Comparison of ENCODE assay signal across 8 cellular contexts in the genomic region with DNA sequence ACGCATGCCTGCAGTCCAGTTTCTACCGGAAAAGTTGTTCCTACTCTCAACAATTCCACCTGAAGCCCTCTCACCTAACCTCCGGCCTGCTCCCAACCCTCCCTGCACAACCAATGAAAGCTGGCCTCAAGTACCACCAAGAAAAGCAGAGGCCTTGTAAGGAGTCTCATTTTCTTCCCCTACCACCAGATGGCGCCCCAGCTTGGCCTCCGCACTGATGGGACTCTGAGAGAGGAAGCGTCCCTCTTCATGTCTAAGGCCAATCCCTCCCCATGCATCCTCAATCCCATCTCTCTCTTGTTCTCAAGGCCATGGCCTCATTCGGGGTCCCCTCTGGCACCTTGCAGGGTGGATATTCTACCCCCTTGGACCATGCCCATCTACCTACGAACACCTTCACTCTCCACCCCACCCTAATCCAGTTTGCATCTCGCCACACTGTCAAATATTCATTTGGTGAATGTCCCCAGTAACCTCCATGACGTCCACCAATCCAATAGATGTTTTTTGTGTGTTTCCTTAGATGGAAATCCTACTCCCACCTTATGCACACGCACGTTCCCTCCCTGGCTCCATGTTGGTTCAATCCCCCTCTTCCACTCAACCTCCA.
DNase-seq lines count a peak whose midpoint lies in the region; ATAC-seq and TF ChIP-seq lines count a peak whose summit lies in the region.

No MANE protein-coding gene starts in this region.

- H3K4me2 ChIP-seq in hepatocyte: no peak overlapping the region

- H3K36me3 ChIP-seq in BE2C (no peaks in the 10 kb centered on the region), hepatocyte (replicated peaks; ENCODE audit: insufficient read depth, low read depth) (no peaks in the 10 kb centered on the region)

- H3K9me3 Mint-ChIP-seq in HFFc6: peaks cover 27% of the 10 kb centered on the region

- H3K27ac ChIP-seq in hepatocyte: no peak overlapping the region

- H3K27me3 Mint-ChIP-seq in HFFc6 (ENCODE audit: insufficient read depth): peaks cover 2% of the 10 kb centered on the region; the same call in 1 of the 2 replicates

- 76% methylated on average over 12 of the region's 12 CpGs for WGBS in hepatocyte (ENCODE audit: low lambda C conversion rate, missing lambda C conversion rate)

- no peaks in the 10 kb centered on the region for H3K9me2 ChIP-seq in hepatocyte (replicated peaks; ENCODE audit: insufficient read depth)

- DNase-seq in BE2C (peak; percentile 61), HFFc6 (no peak), SKM-1 (lab: John Stamatoyannopoulos, UW; ENCODE audit: unreplicated experiment) (peak; percentile 3), hepatocyte (ENCODE audit: low spot score) (peak; percentile 52)
- peak; percentile 50 for DNase-seq in activated naive CD4-positive, alpha-beta T cell treated with anti-CD3 and anti-CD28 coated beads, Interleukin-2, amount 50 U/mL, for 16 hours
- peak; percentile 32 to 54 (median 38) for DNase-seq in stimulated activated CD4-positive, alpha-beta T cell treated with anti-CD3 and anti-CD28 coated beads, Interleukin-1b, Interleukin-23, amount 100 ng/mL, for 24 hours (ENCODE audit: low read depth in 4 of 4, low spot score in 1 of 4)

- H3K4me1 ChIP-seq in BE2C (no peaks in the 10 kb centered on the region), hepatocyte (ENCODE audit: insufficient read depth) (peaks cover 11% of the 10 kb centered on the region)

- H3K79me2 ChIP-seq in hepatocyte: no peaks in the 10 kb centered on the region

- H3K4me3 ChIP-seq in BE2C (ENCODE audit: low read depth, low read length) (no peak overlapping the region), hepatocyte (no peak overlapping the region)

- no peak overlapping the region for H3K27ac Mint-ChIP-seq in HFFc6

- no peaks in the 10 kb centered on the region for H4K20me1 ChIP-seq in hepatocyte (ENCODE audit: insufficient read depth, poor library complexity, severe bottlenecking)

- TF ChIP-seq CTCF in BE2C (IDR thresholded peaks at IDR 0.05; ENCODE audit: low read depth, low read length): peak; percentile 77
- peak; percentile 72 for TF ChIP-seq CTCF in HFFc6 (IDR thresholded peaks at IDR 0.05)
- TF ChIP-seq CTCF in hepatocyte (IDR thresholded peaks at IDR 0.05; ENCODE audit: poor library complexity): peak; percentile 51

- no peak overlapping the region for H3K4me3 Mint-ChIP-seq in HFFc6

- H3K36me3 Mint-ChIP-seq in HFFc6 (ENCODE audit: low read depth): no peaks in the 10 kb centered on the region; the same call in none of the 2 replicates

- ATAC-seq in HG03280 (IDR thresholded peaks at IDR 0.05; ENCODE audit: unreplicated experiment): no peak
- no peak for ATAC-seq in HG03521 (IDR thresholded peaks at IDR 0.05; ENCODE audit: unreplicated experiment)

- no peaks in the 10 kb centered on the region for H3K27me3 ChIP-seq in BE2C
- no peaks in the 10 kb centered on the region for H3K27me3 ChIP-seq in hepatocyte

- H3K4me1 Mint-ChIP-seq in HFFc6 (ENCODE audit: low read depth): no peaks in the 10 kb centered on the region

- H2AFZ ChIP-seq in hepatocyte: no peak overlapping the region

- no peaks in the 10 kb centered on the region for H3K9me3 ChIP-seq in BE2C
- H3K9me3 ChIP-seq in hepatocyte (ENCODE audit: low read depth): no peaks in the 10 kb centered on the region
